1 cellular context compared by ENCODE assay signal in genomic region chr19:11504502-11505031, GRCh38.
TF ChIP-seq lines count a peak whose summit lies in the region.

No MANE protein-coding gene starts in this region.

TF ChIP-seq in HepG2, 621 proteins besides CTCF, POLR2A, EP300 and RAD21:
- TF ChIP-seq ZNF766 (CRISPR knock-in tag; IDR thresholded peaks at IDR 0.05; ENCODE audit: borderline replicate concordance), result no peak
- TF ChIP-seq PCBP2 (optimal IDR thresholded peaks at IDR 0.05; ENCODE audit: low read depth, low read length, poor library complexity, severe bottlenecking), result no peak
- TF ChIP-seq MYNN (CRISPR knock-in tag; IDR thresholded peaks at IDR 0.05; ENCODE audit: low read depth), result 0 out of 2 replicates have a peak, but pooled peaks have one; percentile 22
